ENCODE assay signal across 2 cellular contexts in genomic region chr16:4744758-4745569, GRCh38.
A peak's percentile ranks its signal among the peaks of the same experiment; 100 is the strongest.
TF ChIP-seq lines count a peak whose summit lies in the region.

No MANE protein-coding gene starts in this region.

TF ChIP-seq in IMR-90, 13 proteins besides CTCF, POLR2A, EP300 and RAD21:
- TF ChIP-seq BHLHE40 (IDR thresholded peaks at IDR 0.05; ENCODE audit: low read depth, low read length) (no peak), RCOR1 (IDR thresholded peaks at IDR 0.05; ENCODE audit: insufficient replicate concordance, low read length) (no peak), USF2 (IDR thresholded peaks at IDR 0.05; ENCODE audit: low read depth, low read length) (peak; percentile 67), MAFK (IDR thresholded peaks at IDR 0.05; ENCODE audit: low read depth, low read length) (no peak)

TF ChIP-seq in K562, 482 proteins besides CTCF, POLR2A, EP300 and RAD21 (continues in another document):
- TF ChIP-seq ZBTB2 (IDR thresholded peaks at IDR 0.05): no peak
- TF ChIP-seq XRCC4 (IDR thresholded peaks at IDR 0.05; ENCODE audit: extremely low read depth, insufficient read depth, insufficient read length): no peak
- peak in 1 of 2 experiments; percentile 22; a peak in 1 of 3 replicates for TF ChIP-seq CBX3 (IDR thresholded peaks at IDR 0.05; ENCODE audit: borderline replicate concordance in 1 of 2, low read length in 2 of 2)
- no peak for TF ChIP-seq CREB3 (tag; conservative IDR thresholded peaks at IDR 0.05; ENCODE audit: low read depth)
- no peak for TF ChIP-seq HOXB6 (CRISPR knock-in tag; IDR thresholded peaks at IDR 0.05; ENCODE audit: borderline replicate concordance)
- TF ChIP-seq USF1 (CRISPR knock-in tag; IDR thresholded peaks at IDR 0.05): peak; percentile 91
- no peak for TF ChIP-seq ZHX1 (conservative IDR thresholded peaks at IDR 0.05; ENCODE audit: low read length)
- TF ChIP-seq ZNF592 (IDR thresholded peaks at IDR 0.05): no peak
- TF ChIP-seq NCOA4 (IDR thresholded peaks at IDR 0.05; ENCODE audit: partially characterized antibody): no peak
- TF ChIP-seq TFE3 (CRISPR knock-in tag; IDR thresholded peaks at IDR 0.05): peak; percentile 32; the same call in 1 of the 2 replicates
- no peak for TF ChIP-seq NFYB (IDR thresholded peaks at IDR 0.05; ENCODE audit: extremely low read depth, insufficient read length)
- no peak for TF ChIP-seq NCOA1 (IDR thresholded peaks at IDR 0.05; ENCODE audit: low read depth)
- no peak for TF ChIP-seq HSF4 (CRISPR knock-in tag; IDR thresholded peaks at IDR 0.05; ENCODE audit: borderline replicate concordance)
- TF ChIP-seq RCOR1 (IDR thresholded peaks at IDR 0.05; ENCODE audit: borderline replicate concordance in 1 of 2, low read depth in 2 of 2, low read length in 2 of 2): 0 out of 4 replicates have a peak, but pooled peaks of 1 of the 2 experiments have one; percentile 27
- no peak for TF ChIP-seq ZBTB49 (CRISPR knock-in tag; IDR thresholded peaks at IDR 0.05; ENCODE audit: borderline replicate concordance)
- 0 out of 2 replicates have a peak, but pooled peaks have one; percentile 35 for TF ChIP-seq TOE1 (IDR thresholded peaks at IDR 0.05; ENCODE audit: borderline replicate concordance)
- TF ChIP-seq TOE1 (CRISPR knock-in tag; IDR thresholded peaks at IDR 0.05; ENCODE audit: borderline replicate concordance, low read depth): no peak
- no peak for TF ChIP-seq LEF1 (IDR thresholded peaks at IDR 0.05)
- no peak for TF ChIP-seq FOXJ2 (tag; IDR thresholded peaks at IDR 0.05)
- TF ChIP-seq EGR1 (conservative IDR thresholded peaks at IDR 0.05): no peak
- no peak for TF ChIP-seq RBM15 (IDR thresholded peaks at IDR 0.05; ENCODE audit: insufficient read depth, low read length)
- TF ChIP-seq SMARCC2 (IDR thresholded peaks at IDR 0.05; ENCODE audit: low read depth): no peak
- no peak for TF ChIP-seq FUS (optimal IDR thresholded peaks at IDR 0.05; ENCODE audit: low read depth, low read length)
- TF ChIP-seq KLF1 (tag; IDR thresholded peaks at IDR 0.05): no peak
- no peak for TF ChIP-seq SRSF1 (IDR thresholded peaks at IDR 0.05; ENCODE audit: low read depth, low read length)
- TF ChIP-seq CBFA2T2 (conservative IDR thresholded peaks at IDR 0.05): peak; percentile 52
- TF ChIP-seq C11orf30 (IDR thresholded peaks at IDR 0.05; ENCODE audit: low read depth): no peak
- TF ChIP-seq ZNF764 (CRISPR knock-in tag; IDR thresholded peaks at IDR 0.05; ENCODE audit: low read depth): no peak
- TF ChIP-seq CEBPB (tag; IDR thresholded peaks at IDR 0.05): no peak
- TF ChIP-seq ETV1 (tag; conservative IDR thresholded peaks at IDR 0.05; ENCODE audit: low read depth): no peak
- peak; percentile 88 for TF ChIP-seq RAD51 (IDR thresholded peaks at IDR 0.05; ENCODE audit: borderline replicate concordance, low read depth)
